ENCODE assay signal across 16 cellular contexts in the genomic region with DNA sequence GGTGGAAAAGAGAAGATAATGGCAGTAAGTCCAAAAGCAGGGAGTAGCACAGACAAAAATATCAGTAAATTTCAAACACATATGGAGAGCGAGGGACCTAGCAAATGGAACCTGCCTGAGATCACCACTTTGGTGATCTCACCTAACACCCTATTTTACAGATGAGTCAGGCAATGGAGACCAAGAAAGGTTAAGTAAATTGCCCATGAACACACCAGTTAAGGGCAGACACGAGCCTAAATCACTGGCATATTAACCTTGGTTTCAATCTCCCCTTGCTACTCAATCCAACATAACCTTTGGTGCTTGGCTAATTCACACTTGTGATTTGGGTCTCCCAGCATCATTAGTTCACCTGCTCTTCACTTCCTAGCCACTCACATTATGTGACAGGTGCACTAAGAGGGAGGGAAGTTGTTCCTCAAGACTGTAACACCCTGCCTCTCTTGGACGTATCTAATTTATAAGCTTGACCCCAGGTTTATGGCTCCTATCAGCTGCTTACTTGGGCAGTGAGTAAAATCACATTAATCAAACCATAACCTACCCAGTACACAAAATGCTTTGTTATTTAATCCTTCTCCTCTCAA. TPM values are rescaled to one million over a fixed set of nuclear protein-coding genes. Genes with fewer than 3 reads are reported as not detected.
DNase-seq lines count a peak whose midpoint lies in the region; ATAC-seq and TF ChIP-seq lines count a peak whose summit lies in the region.
"Had no signal": no experiment of that assay in that cellular context is flagged by ENCODE, and none has a peak within 500 bp of the region (broad histone marks: within the 10 kb centered on the region; RNA-seq: fewer than 3 reads in every experiment).

No MANE protein-coding gene starts in this region.

- no peak overlapping the region for H3K4me3 ChIP-seq in heart left ventricle
- H3K4me3 ChIP-seq in brain microvascular endothelial cell (ENCODE audit: low read depth, low read length) = no peak overlapping the region
- no peak overlapping the region for H3K4me3 ChIP-seq in upper lobe of left lung

- H3K36me3 ChIP-seq in heart left ventricle (no peaks in the 10 kb centered on the region), brain microvascular endothelial cell (replicated peaks) (peaks cover 1% of the 10 kb centered on the region), upper lobe of left lung (no peaks in the 10 kb centered on the region)

- ATAC-seq in heart left ventricle (no peak), upper lobe of left lung (ENCODE audit: low FRiP score in 2 of 2) (no peak), GM21423 (IDR thresholded peaks at IDR 0.05; ENCODE audit: unreplicated experiment) (no peak)
- no peak for ATAC-seq in activated CD4-positive, CD25-positive, alpha-beta regulatory T cell treated with anti-CD3 and anti-CD28 coated beads, Interleukin-2, amount 50 U/mL, for 24 hours
- ATAC-seq: CD8-positive, alpha-beta T cell had no signal

- WGBS in heart left ventricle, 4 donors = 84 to 90% (median 88%) methylated on average over 3 of the region's 3 CpGs
- WGBS in upper lobe of left lung, 2 donors = 85 to 89% methylated on average over 3 of the region's 3 CpGs

- peak overlapping the region in 8 of 12 donors; percentile 13 to 81 (median 56) for H3K27ac ChIP-seq in heart left ventricle
- H3K27ac ChIP-seq in brain microvascular endothelial cell = peak overlapping the region; percentile 63
- peak overlapping the region in 3 of 4 donors; percentile 25 to 74 (median 42) for H3K27ac ChIP-seq in upper lobe of left lung
- H3K27ac ChIP-seq: 22Rv1 had no signal

- H3K27me3 ChIP-seq in heart left ventricle = no peaks in the 10 kb centered on the region
- no peaks in the 10 kb centered on the region for H3K27me3 ChIP-seq in brain microvascular endothelial cell (replicated peaks)
- H3K27me3 ChIP-seq in upper lobe of left lung = no peaks in the 10 kb centered on the region

- no peak for TF ChIP-seq EP300 in upper lobe of left lung (IDR thresholded peaks at IDR 0.05)

- no peak for DNase-seq in heart left ventricle
- DNase-seq in cardiac septum (ENCODE audit: low spot score) = no peak
- no peak for DNase-seq in brain microvascular endothelial cell
- DNase-seq in kidney tubule cell (ENCODE audit: low spot score) = peak; percentile 59
- DNase-seq in upper lobe of left lung = no peak
- DNase-seq in hypothalamus (lab: John Stamatoyannopoulos, UW) = no peak
- DNase-seq: CD8-positive, alpha-beta T cell; DMS79 treated with DMSO at 0.1 percent for 48 hours; GF-D8; Kasumi-1; NCI-H2029; NCI-H2171 treated with DMSO at 0.1 percent for 48 hours; NCI-H510A treated with DMSO at 0.1 percent for 48 hours had no signal

- H3K9me3 ChIP-seq in heart left ventricle = no peaks in the 10 kb centered on the region
- H3K9me3 ChIP-seq in upper lobe of left lung = no peaks in the 10 kb centered on the region

- H3K4me1 ChIP-seq in heart left ventricle (peaks cover 8 to 90% (median 52%) of the 10 kb centered on the region in 12 donors), upper lobe of left lung (peaks cover 19 to 62% (median 35%) of the 10 kb centered on the region in 4 donors)

- in situ Hi-C loops in brain microvascular endothelial cell (cut with HindIII; ENCODE audit: low pct_ligation_motif_present, low sequenced_read_pairs) = no loop called here

- intact Hi-C loops in heart left ventricle (cut with DNase I) (no loop called here), cardiac septum (cut with DNase I) (no loop called here)

- no peak for TF ChIP-seq CTCF in heart left ventricle (IDR thresholded peaks at IDR 0.05)
- no peak for TF ChIP-seq CTCF in brain microvascular endothelial cell (IDR thresholded peaks at IDR 0.05; ENCODE audit: low read depth, low read length, missing control alignments)
- no peak for TF ChIP-seq CTCF in upper lobe of left lung (IDR thresholded peaks at IDR 0.05)

- TF ChIP-seq POLR2A in heart left ventricle (IDR thresholded peaks at IDR 0.05) (no peak), upper lobe of left lung (IDR thresholded peaks at IDR 0.05) (no peak)

RNA-seq across cellular contexts. Expression of a gene that starts 11.5 kb away (rescaled TPM):
- total RNA-seq in heart left ventricle (10 to 100 TPM in 6 of 9 donors, 1 to 10 TPM in 3; 7.8 to 14.0 (median 10.9) TPM), cardiac septum (15.1 TPM), upper lobe of left lung (10 to 100 TPM in 1 of 6 donors, 1 to 10 TPM in 5; 4.4 to 10.3 (median 8.0) TPM)
- 1 to 10 TPM; 2.8 to 6.9 TPM for polyA plus RNA-seq in heart left ventricle
- total RNA-seq: CD8-positive, alpha-beta T cell had no signal
